21 cellular contexts compared by ENCODE assay signal in the genomic region with DNA sequence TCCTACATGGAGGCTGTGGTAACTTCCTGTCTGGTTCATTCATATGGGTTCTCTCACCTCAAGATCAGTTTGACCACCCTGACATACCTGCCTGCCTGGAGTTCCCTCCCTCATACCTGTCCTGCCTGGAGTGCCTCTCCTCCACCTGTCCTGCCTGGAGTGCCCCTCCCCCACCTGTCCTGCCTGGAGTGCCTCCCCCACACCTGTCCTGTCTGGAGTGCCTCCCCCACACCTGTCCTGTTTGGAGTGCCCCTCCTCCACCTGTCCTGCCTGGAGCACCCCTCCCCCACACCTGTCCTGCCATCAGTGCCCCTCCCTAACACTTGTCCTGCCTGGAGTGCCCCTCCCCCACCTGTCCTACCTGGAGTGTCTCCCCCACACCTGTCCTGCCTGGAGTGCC.
DNase-seq lines count a peak whose midpoint lies in the region; ATAC-seq and TF ChIP-seq lines count a peak whose summit lies in the region.
"Had no signal": no experiment of that assay in that cellular context is flagged by ENCODE, and none has a peak within 500 bp of the region (broad histone marks: within the 10 kb centered on the region; RNA-seq: fewer than 3 reads in every experiment).

No MANE protein-coding gene starts in this region.

- H3K9me3 ChIP-seq in left lung, result no peaks in the 10 kb centered on the region
- H3K9me3 ChIP-seq in upper lobe of left lung, result no peaks in the 10 kb centered on the region

- TF ChIP-seq POLR2A in upper lobe of left lung (IDR thresholded peaks at IDR 0.05), result no peak

- peak; percentile 94 for DNase-seq in DMS53 treated with DMSO at 0.1 percent for 48 hours (lab: John Stamatoyannopoulos, UW; ENCODE audit: unreplicated experiment)
- peak; percentile 93 for DNase-seq in NCI-H510A (lab: John Stamatoyannopoulos, UW)
- DNase-seq in left lung, result peak; percentile 41 to 69
- DNase-seq in upper lobe of left lung, result peak in 1 of 2 donors; percentile 37
- no peak for DNase-seq in G401 (ENCODE audit: low spot score)
- DNase-seq in SIG-M5 (lab: John Stamatoyannopoulos, UW), result no peak
- DNase-seq: ACHN; CD4-positive, CD25-positive, alpha-beta regulatory T cell; DMS79 treated with DMSO at 0.1 percent for 48 hours; GDM1; IMR-90; Kasumi-1; MM.1S; NCI-H1092 treated with DMSO at 0.1 percent for 48 hours; NCI-H2171; NCI-H82; PC-9 had no signal

- H3K27me3 ChIP-seq in left lung (no peaks in the 10 kb centered on the region), upper lobe of left lung (no peaks in the 10 kb centered on the region)

- TF ChIP-seq CTCF in left lung (IDR thresholded peaks at IDR 0.05) (no peak), upper lobe of left lung (IDR thresholded peaks at IDR 0.05) (no peak)

- no peak for TF ChIP-seq EP300 in upper lobe of left lung (IDR thresholded peaks at IDR 0.05)

- H3K36me3 ChIP-seq in left lung (no peaks in the 10 kb centered on the region), upper lobe of left lung (no peaks in the 10 kb centered on the region)

- H3K27ac ChIP-seq in left lung, result no peak overlapping the region
- no peak overlapping the region for H3K27ac ChIP-seq in upper lobe of left lung
- H3K27ac ChIP-seq: PC-9, SK-N-MC had no signal

- ATAC-seq in left lung (peak; percentile 77), upper lobe of left lung (ENCODE audit: low FRiP score in 2 of 2) (peak; percentile 16 to 80), HG03097 (IDR thresholded peaks at IDR 0.05; ENCODE audit: low FRiP score, unreplicated experiment) (no peak)
- ATAC-seq: GM12878, Right ventricle myocardium inferior had no signal

- no peaks in the 10 kb centered on the region for H3K4me1 ChIP-seq in left lung
- peaks cover 2 to 9% (median 6%) of the 10 kb centered on the region in 4 donors for H3K4me1 ChIP-seq in upper lobe of left lung

- intact Hi-C loops in left lung (cut with DNase I), result no loop called here

- H3K4me3 ChIP-seq in left lung (no peak overlapping the region), upper lobe of left lung (no peak overlapping the region)
- H3K4me3 ChIP-seq: GM12878, PC-9, SK-N-MC had no signal

- in situ Hi-C loops in G401 (cut with HindIII; ENCODE audit: low sequenced_read_pairs), result no loop called here

Comparison
In these comparisons a context has a peak if more than half of its experiments do, and no peak if none do; other contexts are left out.
1. DNase-seq: peak in DMS53 treated with DMSO at 0.1 percent for 48 hours (single experiment), NCI-H510A (single experiment) and left lung (2 of 2); none in G401 (single experiment) and SIG-M5 (single experiment).